In the genomic region with DNA sequence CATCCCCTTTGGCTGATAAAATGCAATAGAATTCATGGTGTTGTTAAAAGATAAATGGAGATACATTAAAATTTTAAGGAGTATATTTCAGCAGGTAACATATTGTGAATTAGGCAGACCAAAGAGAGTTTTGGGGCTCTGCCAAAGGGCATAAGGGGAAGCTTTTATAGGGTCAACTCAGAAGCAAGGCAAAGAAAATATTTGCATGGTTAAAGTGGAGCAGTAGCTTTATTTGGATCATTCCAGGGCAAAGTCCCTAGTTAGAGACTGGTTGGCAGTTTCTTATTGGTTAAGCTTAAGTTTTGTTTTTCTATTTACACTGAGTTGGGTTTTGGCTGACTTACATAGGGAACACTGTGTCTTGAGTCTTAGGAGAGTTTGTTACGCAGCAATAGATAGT, we compare ENCODE assay signal across 26 cellular contexts.
"Had no signal": no experiment of that assay in that cellular context is flagged by ENCODE, and none has a peak within 500 bp of the region (broad histone marks: within the 10 kb centered on the region; RNA-seq: fewer than 3 reads in every experiment).

No MANE protein-coding gene starts in this region.

- H3K4me1 ChIP-seq: ascending aorta, SJCRH30 had no signal

- H3K4me3 ChIP-seq: ascending aorta, cardiac muscle cell, K562, SJCRH30, SK-N-MC had no signal

- DNase-seq: activated CD4-positive, alpha-beta T cell treated with anti-CD3 and anti-CD28 coated beads, Interleukin-2, amount 10 ng/mL, durations not matched to agents 24 days and 14 days; activated CD4-positive, alpha-beta T cell treated with anti-CD3 and anti-CD28 coated beads, Interleukin-2, amount 50 U/mL, for 4 hours; activated CD8-positive, alpha-beta T cell treated with anti-CD3 and anti-CD28 coated beads for 36 hours; activated gamma-delta T cell; activated naive CD4-positive, alpha-beta T cell treated with Interleukin-2 at 50 U/mL for 16 hours; activated naive CD8-positive, alpha-beta T cell treated with anti-CD3 and anti-CD28 coated beads, Interleukin-2, amount 10 ng/mL, durations not matched to agents 7 days and 5 days; activated T-cell treated with anti-CD3 and anti-CD28 coated beads, Interleukin-2, amount 50 U/mL, for 1 hour; activated T-cell treated with anti-CD3 and anti-CD28 coated beads, Interleukin-2, amount 50 U/mL, for 72 hours; amygdala; NCI-H1092 treated with DMSO at 0.1 percent for 48 hours; NCI-H1417; NCI-H146; NCI-H187; NCI-H2029 treated with DMSO at 0.1 percent for 48 hours; NCI-H2107; NCI-H2171; NCI-H510A; NCI-H526; NCI-H748 treated with DMSO at 0.1 percent for 48 hours; SHP77; SJCRH30; T1000 had no signal

- H3K27me3 ChIP-seq: ascending aorta, cardiac muscle cell, SJCRH30 had no signal

- ATAC-seq: activated CD8-positive, alpha-beta T cell treated with anti-CD3 and anti-CD28 coated beads for 36 hours; activated T-cell treated with anti-CD3 and anti-CD28 coated beads, Interleukin-2, amount 50 U/mL, for 72 hours; K562 had no signal

- H3K36me3 ChIP-seq: ascending aorta, cardiac muscle cell, SJCRH30 had no signal

- H3K27ac ChIP-seq: ascending aorta, cardiac muscle cell, SJCRH30, SK-N-MC had no signal

- H3K9me3 ChIP-seq: ascending aorta, SJCRH30 had no signal

- FAIRE-seq: K562 had no signal
